ENCODE assay signal across 16 cellular contexts in the genomic region with DNA sequence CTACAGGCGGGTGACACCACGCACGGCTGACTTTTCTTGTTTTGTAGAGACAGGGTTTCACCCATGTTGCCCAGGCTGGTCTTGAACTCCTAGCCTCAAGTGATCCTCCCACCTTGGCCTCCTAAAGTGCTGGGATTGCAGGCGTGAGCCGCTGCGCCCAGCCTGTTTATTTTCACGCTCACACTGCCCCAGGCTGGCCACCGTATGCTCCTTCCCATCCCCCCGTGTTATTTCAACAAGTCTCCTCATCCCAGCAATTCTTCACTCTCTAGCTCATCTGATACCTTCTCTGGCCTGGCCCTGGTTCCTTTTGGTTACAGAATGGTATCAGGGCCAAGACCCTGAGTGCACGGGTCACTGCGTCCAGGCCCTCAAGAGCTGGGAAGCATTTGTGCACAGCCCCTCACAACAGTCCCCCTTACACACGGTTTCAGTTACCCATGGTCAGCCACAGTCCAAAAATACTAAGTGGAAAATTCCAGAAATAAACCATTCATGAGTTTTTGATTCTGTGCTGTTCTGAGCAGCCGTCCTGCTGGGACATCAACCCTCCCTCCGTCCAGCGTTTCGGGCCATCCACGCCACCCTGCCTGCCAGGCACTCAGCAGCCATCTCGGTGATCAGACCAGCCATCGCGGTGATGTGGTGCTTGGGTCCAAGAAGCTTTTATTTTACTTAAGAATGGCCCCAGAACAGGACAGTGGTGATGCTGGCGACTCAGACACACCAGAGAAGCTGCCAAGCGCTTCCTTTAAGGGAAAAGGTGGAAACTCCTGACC. TPM values are rescaled to one million over a fixed set of nuclear protein-coding genes. Genes with fewer than 3 reads are reported as not detected.
A peak's percentile ranks its signal among the peaks of the same experiment; 100 is the strongest.
DNase-seq lines count a peak whose midpoint lies in the region; ATAC-seq and TF ChIP-seq lines count a peak whose summit lies in the region.
"Had no signal": no experiment of that assay in that cellular context is flagged by ENCODE, and none has a peak within 500 bp of the region (broad histone marks: within the 10 kb centered on the region; RNA-seq: fewer than 3 reads in every experiment).

No MANE protein-coding gene starts in this region.

- H3K27ac Mint-ChIP-seq in CD4-positive, alpha-beta memory T cell, result peak overlapping the region in 5 of 7 donors; percentile 8 to 80 (median 37)
- H3K27ac Mint-ChIP-seq in dendritic cell treated with granulocyte-macrophage colony-stimulating factor and Interleukin-4, amounts not matched to agents 40 ng/mL and 50 ng/mL, for 4 days, result peak overlapping the region; percentile 83
- peak overlapping the region; percentile 64 for H3K27ac Mint-ChIP-seq in neural crest cell (ENCODE audit: unreplicated experiment)
- H3K27ac Mint-ChIP-seq: activated CD4-positive, alpha-beta T cell treated with anti-CD3 and anti-CD28 coated beads for 36 hours had no signal

- no peak overlapping the region for H2BK15ac ChIP-seq in IMR-90 (ENCODE audit: low read depth, low read length)

- peaks cover 38% of the 10 kb centered on the region for H3K36me3 ChIP-seq in CD4-positive, alpha-beta memory T cell (ENCODE audit: insufficient read depth, low read length)
- peaks cover 32% of the 10 kb centered on the region for H3K36me3 ChIP-seq in IMR-90 (ENCODE audit: control insufficient read depth, insufficient read depth, low read length)

- no peak overlapping the region for H2BK5ac ChIP-seq in IMR-90 (ENCODE audit: low read depth, low read length, poor library complexity, severe bottlenecking)

- peaks cover 30% of the 10 kb centered on the region for H3K4me1 ChIP-seq in CD4-positive, alpha-beta memory T cell (ENCODE audit: insufficient read depth, low read length)
- no peaks in the 10 kb centered on the region for H3K4me1 ChIP-seq in IMR-90 (ENCODE audit: control insufficient read depth, insufficient read depth, low read length)

- ATAC-seq in IMR-90 (ENCODE audit: low read depth), result no peak
- ATAC-seq in GM18870 (IDR thresholded peaks at IDR 0.05; ENCODE audit: unreplicated experiment), result no peak
- ATAC-seq in HG02885 (IDR thresholded peaks at IDR 0.05; ENCODE audit: poor library complexity, unreplicated experiment), result no peak
- ATAC-seq: activated CD4-positive, alpha-beta T cell treated with anti-CD3 and anti-CD28 coated beads for 36 hours had no signal

- H3K9ac ChIP-seq in IMR-90 (ENCODE audit: low read depth, low read length), result no peak overlapping the region

- H3K18ac ChIP-seq in IMR-90 (ENCODE audit: low read depth, low read length), result no peak overlapping the region

- H2BK120ac ChIP-seq in IMR-90 (ENCODE audit: low read depth, low read length), result no peak overlapping the region

- H4K91ac ChIP-seq in IMR-90 (ENCODE audit: insufficient read depth, low read depth, low read length), result no peak overlapping the region

- POLR2A ChIA-PET in CD4-positive, alpha-beta memory T cell (lab: Charles Lee; ENCODE audit: partially characterized antibody), result interaction anchor here (0.9 to 2.1 kb wide), 4 partner anchors 9 to 90 kb away, joined by 3 to 12 read pairs (median 4); a partner anchor contains a TSS
- POLR2A ChIA-PET in IMR-90 (lab: Charles Lee; ENCODE audit: unreplicated experiment), result no interaction called here

- H2AK9ac ChIP-seq in IMR-90 (replicated peaks; ENCODE audit: low read depth, low read length, poor library complexity), result peak overlapping the region; percentile 61

- 80% methylated on average over 8 of the region's 22 CpGs; no CpG with 5 or more reads in 1 of the 2 experiments for WGBS in IMR-90 (ENCODE audit: extremely low coverage in 2 of 2, insufficient read length in 1 of 2), 2 experiments

- H3K79me1 ChIP-seq in IMR-90 (ENCODE audit: low read depth in 1 of 2, low read length in 2 of 2), result peaks cover 12 to 30% of the 10 kb centered on the region in 2 experiments

- no peak for TF ChIP-seq POLR2A in IMR-90 (IDR thresholded peaks at IDR 0.05; ENCODE audit: low read depth, low read length)

- H3K23ac ChIP-seq in IMR-90 (ENCODE audit: low read depth, low read length), result no peak overlapping the region

- in situ Hi-C loops in IMR-90 (cut with MboI; ENCODE audit: low sequenced_read_pairs), result no loop called here

- no peak overlapping the region for H2BK20ac ChIP-seq in IMR-90 (ENCODE audit: low read depth, low read length)

- H3K36me3 Mint-ChIP-seq in CD4-positive, alpha-beta memory T cell, result peaks cover 17 to 33% of the 10 kb centered on the region in 2 donors
- peaks cover 55% of the 10 kb centered on the region for H3K36me3 Mint-ChIP-seq in dendritic cell treated with granulocyte-macrophage colony-stimulating factor and Interleukin-4, amounts not matched to agents 40 ng/mL and 50 ng/mL, for 4 days (ENCODE audit: low read depth)
- no peaks in the 10 kb centered on the region for H3K36me3 Mint-ChIP-seq in neural crest cell (ENCODE audit: low read depth)

- H3K4me1 Mint-ChIP-seq in CD4-positive, alpha-beta memory T cell, result peaks cover 15 to 40% (median 27%) of the 10 kb centered on the region in 4 donors
- H3K4me1 Mint-ChIP-seq in dendritic cell treated with granulocyte-macrophage colony-stimulating factor and Interleukin-4, amounts not matched to agents 40 ng/mL and 50 ng/mL, for 4 days (ENCODE audit: low read depth), result peaks cover 87% of the 10 kb centered on the region
- peaks cover 16% of the 10 kb centered on the region for H3K4me1 Mint-ChIP-seq in neural crest cell

- no peak overlapping the region for H3K4ac ChIP-seq in IMR-90 (ENCODE audit: low read depth, low read length)

- no peak overlapping the region for H3K4me2 ChIP-seq in IMR-90 (ENCODE audit: low read depth, low read length)

- H3K14ac ChIP-seq in IMR-90 (replicated peaks; ENCODE audit: low read depth, low read length), result no peak overlapping the region

- H2AFZ ChIP-seq in IMR-90 (replicated peaks; ENCODE audit: low read length, poor library complexity), result no peak overlapping the region

- no peaks in the 10 kb centered on the region for H3K9me3 ChIP-seq in CD4-positive, alpha-beta memory T cell (ENCODE audit: control insufficient read depth in 1 of 2, low read length in 2 of 2)
- H3K9me3 ChIP-seq in IMR-90 (ENCODE audit: control insufficient read depth, insufficient read depth, low read length), result no peaks in the 10 kb centered on the region

- intact Hi-C loops in CD4-positive, alpha-beta memory T cell (cut with micrococcal nuclease), result no loop called here
- intact Hi-C loops in IMR-90 (cut with micrococcal nuclease), result no loop called here
- intact Hi-C loops in dendritic cell treated with granulocyte-macrophage colony-stimulating factor and Interleukin-4, amounts not matched to agents 40 ng/mL and 50 ng/mL, for 4 days (cut with micrococcal nuclease), result no loop called here

- H4K5ac ChIP-seq in IMR-90 (ENCODE audit: low read depth, low read length), result no peak overlapping the region

- 0 out of 2 replicates have a peak, but pooled peaks cover 4% of the 10 kb centered on the region for H3K9me1 ChIP-seq in IMR-90 (ENCODE audit: insufficient read depth, low read length)

- H3K27ac ChIP-seq in CD4-positive, alpha-beta memory T cell (ENCODE audit: low read depth, low read length), result no peak overlapping the region
- H3K27ac ChIP-seq in IMR-90 (ENCODE audit: insufficient read depth, low read length), result no peak overlapping the region

- no peak for TF ChIP-seq RAD21 in IMR-90 (IDR thresholded peaks at IDR 0.05; ENCODE audit: low read length)

- TF ChIP-seq CTCF in IMR-90 (conservative IDR thresholded peaks at IDR 0.05; ENCODE audit: low read depth, low read length) (no peak), neural crest cell (conservative IDR thresholded peaks at IDR 0.05) (no peak)

- H3K9me3 Mint-ChIP-seq in CD4-positive, alpha-beta memory T cell, result no peaks in the 10 kb centered on the region
- no peaks in the 10 kb centered on the region for H3K9me3 Mint-ChIP-seq in dendritic cell treated with granulocyte-macrophage colony-stimulating factor and Interleukin-4, amounts not matched to agents 40 ng/mL and 50 ng/mL, for 4 days
- no peaks in the 10 kb centered on the region for H3K9me3 Mint-ChIP-seq in neural crest cell

- peak in 1 of 5 donors; percentile 6 for DNase-seq in CD4-positive, alpha-beta memory T cell
- DNase-seq in IMR-90, result no peak
- no peak for DNase-seq in neural crest cell (ENCODE audit: low read depth, low spot score)
- no peak for DNase-seq in NK-92 treated with Interleukin-12 subunit alpha and Interleukin-12 subunit beta, amount 100 ng/mL, for 24 hours (lab: John Stamatoyannopoulos, UW)
- DNase-seq in NCI-H2081 treated with DMSO at 0.1 percent for 48 hours (lab: John Stamatoyannopoulos, UW), result no peak
- DNase-seq: activated CD4-positive, alpha-beta T cell treated with anti-CD3 and anti-CD28 coated beads for 36 hours; activated T-cell treated with anti-CD3 and anti-CD28 coated beads, Interleukin-2, amount 50 U/mL, for 48 hours; mesendoderm; NCI-H1092 treated with DMSO at 0.1 percent for 48 hours; NCI-H2227 treated with DMSO at 0.1 percent for 48 hours; T-helper 1 cell; trophoblast cell had no signal

- H4K20me1 ChIP-seq in IMR-90 (ENCODE audit: insufficient read depth, low read length), result peaks cover 36% of the 10 kb centered on the region

- no peak overlapping the region for H3K4me3 ChIP-seq in CD4-positive, alpha-beta memory T cell (ENCODE audit: low read length in 2 of 2)
- no peak overlapping the region for H3K4me3 ChIP-seq in IMR-90 (ENCODE audit: insufficient read depth, low read depth, low read length)

- H3K4me3 Mint-ChIP-seq in CD4-positive, alpha-beta memory T cell, result no peak overlapping the region
- no peak overlapping the region for H3K4me3 Mint-ChIP-seq in dendritic cell treated with granulocyte-macrophage colony-stimulating factor and Interleukin-4, amounts not matched to agents 40 ng/mL and 50 ng/mL, for 4 days
- peak overlapping the region; percentile 21 for H3K4me3 Mint-ChIP-seq in neural crest cell
- H3K4me3 Mint-ChIP-seq: activated CD4-positive, alpha-beta T cell treated with anti-CD3 and anti-CD28 coated beads for 36 hours had no signal

- H4K8ac ChIP-seq in IMR-90 (ENCODE audit: low read depth in 2 of 2, low read length in 2 of 2), result no peak overlapping the region

- CTCF ChIA-PET in CD4-positive, alpha-beta memory T cell (lab: Charles Lee; ENCODE audit: partially characterized antibody), result interaction anchor here (0.6 kb wide), 1 partner anchor 9 kb away, joined by 3 read pairs; a partner anchor contains a TSS
- CTCF ChIA-PET in IMR-90 (lab: Yijun Ruan, JAX), result no interaction called here

- H3K56ac ChIP-seq in IMR-90 (ENCODE audit: extremely low read depth, insufficient read depth, low read length), result no peak overlapping the region

- no peaks in the 10 kb centered on the region for H3K27me3 ChIP-seq in CD4-positive, alpha-beta memory T cell (ENCODE audit: insufficient read depth, low read length)
- peaks cover 7% of the 10 kb centered on the region for H3K27me3 ChIP-seq in IMR-90 (ENCODE audit: control insufficient read depth, insufficient read depth, low read length)

- no TSS peak for BruUV-seq in IMR-90 (replicated peaks; lab: Mats Ljungman, UMichigan)

- H2AK5ac ChIP-seq in IMR-90 (ENCODE audit: low read depth, low read length), result no peak overlapping the region

- dilution Hi-C loops in IMR-90 (cut with HindIII; ENCODE audit: low sequenced_read_pairs, unreplicated experiment), result no loop called here

- H3K27me3 Mint-ChIP-seq in CD4-positive, alpha-beta memory T cell, result peaks cover 7 to 9% of the 10 kb centered on the region in 2 donors
- peaks cover 13% of the 10 kb centered on the region for H3K27me3 Mint-ChIP-seq in dendritic cell treated with granulocyte-macrophage colony-stimulating factor and Interleukin-4, amounts not matched to agents 40 ng/mL and 50 ng/mL, for 4 days
- H3K27me3 Mint-ChIP-seq in neural crest cell (ENCODE audit: low read depth), result peaks cover 5% of the 10 kb centered on the region

RNA-seq across cellular contexts. Expression of a gene that starts 8.9 kb away (rescaled TPM):
- total RNA-seq in CD4-positive, alpha-beta memory T cell, result 10 to 100 TPM; 46.2 to 50.0 TPM
- polyA plus RNA-seq in CD4-positive, alpha-beta memory T cell, result 10 to 100 TPM; 20.5 to 20.8 TPM
- 3.9 and 6.4 TPM in 2 replicates for total RNA-seq in IMR-90 (2012; rRNA removed)
- polyA plus RNA-seq in IMR-90 (2012; rRNA removed), result 7.3 and 7.8 TPM in 2 replicates
- 4.9 and 5.4 TPM in 2 replicates for polyA plus RNA-seq in IMR-90 (2012; cell fraction: cytosol; rRNA removed)
- 18.9 and 24.1 TPM in 2 replicates for polyA plus RNA-seq in IMR-90 (2012; cell fraction: nucleus; rRNA removed; ENCODE audit: low replicate concordance)
- total RNA-seq in neural crest cell, result 12.7 and 13.1 TPM in 2 replicates

RNA-seq across cellular contexts. Expression of a gene that starts 12.0 kb away (rescaled TPM):
- total RNA-seq in CD4-positive, alpha-beta memory T cell, result 1 to 10 TPM; 9.7 to 10.0 TPM
- polyA plus RNA-seq in CD4-positive, alpha-beta memory T cell, result 1 to 10 TPM; 5.1 to 7.9 TPM
- total RNA-seq in IMR-90 (2012; rRNA removed) (1.4 and 2.2 TPM in 2 replicates), neural crest cell (5.2 and 6.4 TPM in 2 replicates)
- polyA plus RNA-seq in IMR-90 (2012; rRNA removed), result 1.9 and 2.0 TPM in 2 replicates
- 1.3 and 2.4 TPM in 2 replicates for polyA plus RNA-seq in IMR-90 (2012; cell fraction: cytosol; rRNA removed)
- polyA plus RNA-seq in IMR-90 (2012; cell fraction: nucleus; rRNA removed; ENCODE audit: low replicate concordance), result 2.9 and 5.6 TPM in 2 replicates

RNA-seq across cellular contexts. Expression of a gene that starts 16.5 kb away (rescaled TPM):
- total RNA-seq in CD4-positive, alpha-beta memory T cell, result not detected
- polyA plus RNA-seq in CD4-positive, alpha-beta memory T cell, result not detected
- total RNA-seq in IMR-90 (2012; rRNA removed) (not detected in 2 replicates), neural crest cell (not detected in 2 replicates)
- polyA plus RNA-seq in IMR-90 (2012; rRNA removed), result not detected in 2 replicates
- polyA plus RNA-seq in IMR-90 (2012; cell fraction: cytosol; rRNA removed), result 0.03 TPM in 2 replicates
- 0.13 and 0.48 TPM in 2 replicates for polyA plus RNA-seq in IMR-90 (2012; cell fraction: nucleus; rRNA removed; ENCODE audit: low replicate concordance)
- total RNA-seq: activated CD4-positive, alpha-beta T cell treated with anti-CD3 and anti-CD28 coated beads for 36 hours; posterior vena cava had no signal
